Comparison of ENCODE assay signal across 17 cellular contexts in genomic region chr6:108742041-108742440, GRCh38.
DNase-seq lines count a peak whose midpoint lies in the region; ATAC-seq and TF ChIP-seq lines count a peak whose summit lies in the region.
"Had no signal": no experiment of that assay in that cellular context is flagged by ENCODE, and none has a peak within 500 bp of the region (broad histone marks: within the 10 kb centered on the region; RNA-seq: fewer than 3 reads in every experiment).

No MANE protein-coding gene starts in this region.

- no peak for TF ChIP-seq CTCF in PC-3 (conservative IDR thresholded peaks at IDR 0.05; ENCODE audit: low read depth, low read length)
- no peak for TF ChIP-seq CTCF in upper lobe of left lung (IDR thresholded peaks at IDR 0.05)
- no peak for TF ChIP-seq CTCF in A673 (conservative IDR thresholded peaks at IDR 0.05; ENCODE audit: low read depth, low read length)

- H2AFZ ChIP-seq in Karpas-422 (ENCODE audit: low read length) (no peak overlapping the region), PC-3 (ENCODE audit: low read length) (peak overlapping the region; percentile 43; the same call in 1 of the 2 replicates)

- 40 to 76% methylated on average over 2 of the region's 2 CpGs for WGBS in upper lobe of left lung, 2 donors

- H3K36me3 ChIP-seq in Karpas-422 (ENCODE audit: insufficient read depth, low read length) = no peaks in the 10 kb centered on the region
- no peaks in the 10 kb centered on the region for H3K36me3 ChIP-seq in PC-3 (ENCODE audit: low read depth, low read length)
- no peaks in the 10 kb centered on the region for H3K36me3 ChIP-seq in upper lobe of left lung
- no peaks in the 10 kb centered on the region for H3K36me3 ChIP-seq in A673 (ENCODE audit: insufficient read depth, low read length, poor library complexity, severe bottlenecking)

- POLR2A ChIA-PET in PC-3 (lab: Charles Lee; ENCODE audit: unreplicated experiment) (no interaction called here), A673 (lab: Charles Lee; ENCODE audit: low non-redundant PET) (no interaction called here)

- CTCF ChIA-PET in PC-3 (lab: Charles Lee) (no interaction called here), A673 (lab: Charles Lee) (no interaction called here)

- TF ChIP-seq POLR2A in erythroblast (IDR thresholded peaks at IDR 0.05; ENCODE audit: low read length) (no peak), upper lobe of left lung (IDR thresholded peaks at IDR 0.05) (no peak)

- H3K4me3 ChIP-seq in Karpas-422 (ENCODE audit: low read length) (no peak overlapping the region), PC-3 (ENCODE audit: low read length) (no peak overlapping the region), upper lobe of left lung (no peak overlapping the region), A673 (ENCODE audit: low read depth, low read length, poor library complexity, severe bottlenecking) (no peak overlapping the region)
- H3K4me3 ChIP-seq: GM12878 had no signal

- intact Hi-C loops in PC-3 (cut with micrococcal nuclease) = no loop called here
- intact Hi-C loops in A673 (cut with micrococcal nuclease; ENCODE audit: unreplicated experiment) = no loop called here

- H3K27ac ChIP-seq in Karpas-422 (ENCODE audit: low read length) = no peak overlapping the region
- peak overlapping the region; percentile 35 for H3K27ac ChIP-seq in PC-3 (ENCODE audit: low read length)
- no peak overlapping the region for H3K27ac ChIP-seq in upper lobe of left lung
- H3K27ac ChIP-seq in A673 (ENCODE audit: low read depth, low read length, poor library complexity, severe bottlenecking) = no peak overlapping the region
- H3K27ac ChIP-seq: KMS-11 had no signal

- no TSS peak for BruUV-seq in PC-3 (replicated peaks; lab: Mats Ljungman, UMichigan)
- BruUV-seq in A673 (replicated peaks; lab: Mats Ljungman, UMichigan) = no TSS peak

- H3K9me3 ChIP-seq in Karpas-422 (ENCODE audit: low read length) (no peaks in the 10 kb centered on the region), PC-3 (ENCODE audit: low read length) (no peaks in the 10 kb centered on the region), upper lobe of left lung (no peaks in the 10 kb centered on the region), A673 (ENCODE audit: low read depth, low read length, poor library complexity, severe bottlenecking) (no peaks in the 10 kb centered on the region)

- H4K20me1 ChIP-seq in Karpas-422 (ENCODE audit: insufficient read depth, low read depth, low read length) (no peaks in the 10 kb centered on the region), PC-3 (ENCODE audit: low read length) (no peaks in the 10 kb centered on the region)

- H3K4me2 ChIP-seq in Karpas-422 (ENCODE audit: low read depth, low read length, poor library complexity, severe bottlenecking) (no peak overlapping the region), PC-3 (ENCODE audit: low read length) (peak overlapping the region; percentile 25; the same call in 1 of the 2 replicates)
- H3K4me2 ChIP-seq: KMS-11 had no signal

- ATAC-seq in PC-3 (peak; percentile 65), upper lobe of left lung (ENCODE audit: low FRiP score in 2 of 2) (peak; percentile 32 to 45), GM19324 (IDR thresholded peaks at IDR 0.05; ENCODE audit: low FRiP score, unreplicated experiment) (no peak)
- ATAC-seq: GM12878; Right ventricle myocardium inferior; stimulated activated effector memory CD8-positive, alpha-beta T cell treated with anti-CD3 and anti-CD28 coated beads, Interleukin-12 subunit alpha, Interleukin-12 subunit beta, amount 100 ng/mL, for 72 hours had no signal

- H3K27me3 ChIP-seq in Karpas-422 (ENCODE audit: low read length) (no peaks in the 10 kb centered on the region; the same call in 1 of the 2 replicates), PC-3 (ENCODE audit: low read length) (no peaks in the 10 kb centered on the region), upper lobe of left lung (no peaks in the 10 kb centered on the region), A673 (replicated peaks; ENCODE audit: insufficient read depth, low read depth, low read length, poor library complexity) (no peaks in the 10 kb centered on the region)

- H3K9me2 ChIP-seq in Karpas-422 (replicated peaks; ENCODE audit: insufficient read depth, low read length) (no peaks in the 10 kb centered on the region), PC-3 (replicated peaks; ENCODE audit: low read length) (no peaks in the 10 kb centered on the region)

- H3K9ac ChIP-seq in Karpas-422 (ENCODE audit: low read length) (no peak overlapping the region), PC-3 (ENCODE audit: low read length) (no peak overlapping the region)
- H3K9ac ChIP-seq: KMS-11 had no signal

- no peaks in the 10 kb centered on the region for H3K4me1 ChIP-seq in Karpas-422 (ENCODE audit: low read length)
- H3K4me1 ChIP-seq in PC-3 (ENCODE audit: insufficient read depth, low read length) = peaks cover 43% of the 10 kb centered on the region
- peaks cover 0 to 15% (median 10%) of the 10 kb centered on the region in 4 donors for H3K4me1 ChIP-seq in upper lobe of left lung
- H3K4me1 ChIP-seq in A673 (ENCODE audit: insufficient read depth, low read length, poor library complexity, severe bottlenecking) = peaks cover 13% of the 10 kb centered on the region

- peak; percentile 41 for DNase-seq in Karpas-422
- peak; percentile 46 for DNase-seq in PC-3
- DNase-seq in erythroblast (lab: John Stamatoyannopoulos, UW) = peak; percentile 12 to 50
- peak in 1 of 2 donors; percentile 30 for DNase-seq in upper lobe of left lung
- DNase-seq in A673 (ENCODE audit: low spot score) = no peak
- no peak for DNase-seq in NCI-H524 (lab: John Stamatoyannopoulos, UW)
- DNase-seq: activated CD4-positive, alpha-beta T cell treated with anti-CD3 and anti-CD28 coated beads, Interleukin-2, amount 50 U/mL, for 48 hours; CD4-positive, CD25-positive, alpha-beta regulatory T cell; EL; H7; NCI-H2029; NCI-H774 had no signal

- H3F3A ChIP-seq in PC-3 (ENCODE audit: low read length, unreplicated experiment) = no peaks in the 10 kb centered on the region

- no peak for TF ChIP-seq EP300 in upper lobe of left lung (IDR thresholded peaks at IDR 0.05)

- H3K79me2 ChIP-seq in Karpas-422 (ENCODE audit: low read length) (no peaks in the 10 kb centered on the region), PC-3 (ENCODE audit: low read length) (no peaks in the 10 kb centered on the region)

Comparison
In these comparisons a context has a peak if more than half of its experiments do, and no peak if none do; other contexts are left out.
1. DNase-seq: peak in Karpas-422 (single experiment), PC-3 (single experiment) and erythroblast (2 of 2); none in A673 (single experiment) and NCI-H524 (0 of 2).